8 cellular contexts compared by ENCODE assay signal in genomic region chr10:103554488-103555320, GRCh38.
DNase-seq lines count a peak whose midpoint lies in the region; ATAC-seq, FAIRE-seq and TF ChIP-seq lines count a peak whose summit lies in the region.

No MANE protein-coding gene starts in this region.

- no peaks in the 10 kb centered on the region for H3K27me3 ChIP-seq in SJCRH30
- peaks cover 53% of the 10 kb centered on the region for H3K27me3 ChIP-seq in kidney epithelial cell (ENCODE audit: control insufficient read depth, insufficient read depth, low read length)

- peaks cover 13% of the 10 kb centered on the region for H3K4me1 ChIP-seq in SJCRH30

- H3K27ac ChIP-seq in C4-2B (peak overlapping the region; percentile 13; the same call in 1 of the 2 replicates), SJCRH30 (no peak overlapping the region)

- DNase-seq in HTR-8/SVneo (ENCODE audit: insufficient read length, low spot score) (peak; percentile 73), SJCRH30 (peak; percentile 76), cerebellar cortex (ENCODE audit: low spot score) (peak; percentile 81), kidney epithelial cell (ENCODE audit: low read depth) (peak; percentile 14), NCI-H524 treated with DMSO at 0.1 percent for 48 hours (lab: John Stamatoyannopoulos, UW) (no peak)
- DNase-seq in stimulated activated effector memory CD8-positive, alpha-beta T cell treated with anti-CD3 and anti-CD28 coated beads, Interleukin-12 subunit alpha, Interleukin-12 subunit beta, amount 100 ng/mL, for 72 hours (ENCODE audit: low spot score in 2 of 2): no peak

- FAIRE-seq in HTR-8/SVneo (lab: Jason Lieb, UNC): peak; percentile 96

- no peaks in the 10 kb centered on the region for H3K9me3 ChIP-seq in SJCRH30 (replicated peaks)

- ATAC-seq in stimulated activated effector memory CD8-positive, alpha-beta T cell treated with anti-CD3 and anti-CD28 coated beads, Interleukin-12 subunit alpha, Interleukin-12 subunit beta, amount 100 ng/mL, for 72 hours: peak; percentile 31
- ATAC-seq in GM18511 (IDR thresholded peaks at IDR 0.05; ENCODE audit: unreplicated experiment): no peak

- H3K36me3 ChIP-seq in SJCRH30 (no peaks in the 10 kb centered on the region), kidney epithelial cell (ENCODE audit: control insufficient read depth, insufficient read depth, low read length) (no peaks in the 10 kb centered on the region)

- no peaks in the 10 kb centered on the region for H3K36me3 Mint-ChIP-seq in stimulated activated effector memory CD8-positive, alpha-beta T cell treated with anti-CD3 and anti-CD28 coated beads, Interleukin-12 subunit alpha, Interleukin-12 subunit beta, amount 100 ng/mL, for 72 hours

- H3K4me3 ChIP-seq in SJCRH30 (peak overlapping the region; percentile 60), kidney epithelial cell (ENCODE audit: low read depth, low read length) (peak overlapping the region; percentile 23)

- TF ChIP-seq CTCF in C4-2B (conservative IDR thresholded peaks at IDR 0.05) (no peak), kidney epithelial cell (IDR thresholded peaks at IDR 0.05; ENCODE audit: insufficient read depth, low read length, poor library complexity, severe bottlenecking) (no peak)

- peak overlapping the region; percentile 56 for H3K27ac Mint-ChIP-seq in stimulated activated effector memory CD8-positive, alpha-beta T cell treated with anti-CD3 and anti-CD28 coated beads, Interleukin-12 subunit alpha, Interleukin-12 subunit beta, amount 100 ng/mL, for 72 hours

- no peaks in the 10 kb centered on the region for H3K9me3 Mint-ChIP-seq in stimulated activated effector memory CD8-positive, alpha-beta T cell treated with anti-CD3 and anti-CD28 coated beads, Interleukin-12 subunit alpha, Interleukin-12 subunit beta, amount 100 ng/mL, for 72 hours

- H3K4me1 Mint-ChIP-seq in stimulated activated effector memory CD8-positive, alpha-beta T cell treated with anti-CD3 and anti-CD28 coated beads, Interleukin-12 subunit alpha, Interleukin-12 subunit beta, amount 100 ng/mL, for 72 hours: peaks cover 16% of the 10 kb centered on the region

- peak overlapping the region; percentile 71 for H3K4me3 Mint-ChIP-seq in stimulated activated effector memory CD8-positive, alpha-beta T cell treated with anti-CD3 and anti-CD28 coated beads, Interleukin-12 subunit alpha, Interleukin-12 subunit beta, amount 100 ng/mL, for 72 hours

Comparison
In these comparisons a context has a peak if more than half of its experiments do, and no peak if none do; other contexts are left out.
1. DNase-seq: peak in HTR-8/SVneo (single experiment), SJCRH30 (2 of 2), cerebellar cortex (single experiment) and kidney epithelial cell (single experiment); none in stimulated activated effector memory CD8-positive, alpha-beta T cell treated with anti-CD3 and anti-CD28 coated beads, Interleukin-12 subunit alpha, Interleukin-12 subunit beta, amount 100 ng/mL, for 72 hours (0 of 2) and NCI-H524 treated with DMSO at 0.1 percent for 48 hours (single experiment).